1 cellular context compared by ENCODE assay signal in genomic region chr10:43229208-43230061, GRCh38.
A peak's percentile ranks its signal among the peaks of the same experiment; 100 is the strongest.
TF ChIP-seq lines count a peak whose summit lies in the region.

No MANE protein-coding gene starts in this region.

TF ChIP-seq in HEK293, 187 proteins besides CTCF, POLR2A, EP300 and RAD21 (continued from another document):
- TF ChIP-seq ZBTB26 (tag by site-specific recombination; optimal IDR thresholded peaks at IDR 0.05), result peak; percentile 90
- TF ChIP-seq ZNF785 (tag by site-specific recombination; IDR thresholded peaks at IDR 0.05), result no peak
- no peak for TF ChIP-seq ZBTB1 (tag by site-specific recombination; IDR thresholded peaks at IDR 0.05)
- TF ChIP-seq ZNF585B (tag by site-specific recombination; IDR thresholded peaks at IDR 0.05), result peak; percentile 77
- no peak for TF ChIP-seq ZNF701 (tag by site-specific recombination; IDR thresholded peaks at IDR 0.05)
- no peak for TF ChIP-seq PRDM2 (tag by site-specific recombination; IDR thresholded peaks at IDR 0.05; ENCODE audit: borderline replicate concordance)
- no peak for TF ChIP-seq HOXA7 (CRISPR knock-in tag; IDR thresholded peaks at IDR 0.05; ENCODE audit: borderline replicate concordance)
- TF ChIP-seq ZNF449 (tag by site-specific recombination; IDR thresholded peaks at IDR 0.05), result no peak
- TF ChIP-seq ZNF112 (tag by site-specific recombination; IDR thresholded peaks at IDR 0.05), result no peak
- peak; percentile 92 for TF ChIP-seq KLF1 (tag by site-specific recombination; IDR thresholded peaks at IDR 0.05)
- no peak for TF ChIP-seq ZNF169 (tag by site-specific recombination; IDR thresholded peaks at IDR 0.05)
- TF ChIP-seq ZNF146 (tag by site-specific recombination; IDR thresholded peaks at IDR 0.05), result no peak
- no peak for TF ChIP-seq OSR2 (tag by site-specific recombination; IDR thresholded peaks at IDR 0.05)
- peak; percentile 19; the same call in 1 of the 2 replicates for TF ChIP-seq GLIS1 (tag by site-specific recombination; IDR thresholded peaks at IDR 0.05)
- TF ChIP-seq ZNF223 (tag by site-specific recombination; IDR thresholded peaks at IDR 0.05), result no peak
- TF ChIP-seq ZBTB8A (tag by site-specific recombination; IDR thresholded peaks at IDR 0.05), result peak; percentile 89
- no peak for TF ChIP-seq ATF2 (tag by site-specific recombination; IDR thresholded peaks at IDR 0.05; ENCODE audit: low read depth)
- no peak for TF ChIP-seq MZF1 (tag by site-specific recombination; IDR thresholded peaks at IDR 0.05; ENCODE audit: borderline replicate concordance)
- TF ChIP-seq FEZF1 (tag by site-specific recombination; IDR thresholded peaks at IDR 0.05), result no peak
- TF ChIP-seq ZNF792 (tag by site-specific recombination; IDR thresholded peaks at IDR 0.05), result no peak; the same call in 1 of the 2 replicates
- no peak for TF ChIP-seq ZFP69B (tag by site-specific recombination; IDR thresholded peaks at IDR 0.05)
- peak; percentile 39; the same call in 1 of the 2 replicates for TF ChIP-seq ZSCAN30 (tag by site-specific recombination; IDR thresholded peaks at IDR 0.05)
- no peak for TF ChIP-seq ZNF707 (tag by site-specific recombination; IDR thresholded peaks at IDR 0.05)
- TF ChIP-seq GLI2 (tag by site-specific recombination; IDR thresholded peaks at IDR 0.05; ENCODE audit: borderline replicate concordance, low read depth), result no peak
- no peak for TF ChIP-seq ZNF639 (tag by site-specific recombination; IDR thresholded peaks at IDR 0.05)
- no peak for TF ChIP-seq ZNF404 (tag by site-specific recombination; IDR thresholded peaks at IDR 0.05)
- no peak for TF ChIP-seq ZNF513 (tag by site-specific recombination; IDR thresholded peaks at IDR 0.05)
- TF ChIP-seq ZXDB (tag by site-specific recombination; IDR thresholded peaks at IDR 0.05), result no peak
